ENCODE assay signal across 1 cellular context in the genomic region with DNA sequence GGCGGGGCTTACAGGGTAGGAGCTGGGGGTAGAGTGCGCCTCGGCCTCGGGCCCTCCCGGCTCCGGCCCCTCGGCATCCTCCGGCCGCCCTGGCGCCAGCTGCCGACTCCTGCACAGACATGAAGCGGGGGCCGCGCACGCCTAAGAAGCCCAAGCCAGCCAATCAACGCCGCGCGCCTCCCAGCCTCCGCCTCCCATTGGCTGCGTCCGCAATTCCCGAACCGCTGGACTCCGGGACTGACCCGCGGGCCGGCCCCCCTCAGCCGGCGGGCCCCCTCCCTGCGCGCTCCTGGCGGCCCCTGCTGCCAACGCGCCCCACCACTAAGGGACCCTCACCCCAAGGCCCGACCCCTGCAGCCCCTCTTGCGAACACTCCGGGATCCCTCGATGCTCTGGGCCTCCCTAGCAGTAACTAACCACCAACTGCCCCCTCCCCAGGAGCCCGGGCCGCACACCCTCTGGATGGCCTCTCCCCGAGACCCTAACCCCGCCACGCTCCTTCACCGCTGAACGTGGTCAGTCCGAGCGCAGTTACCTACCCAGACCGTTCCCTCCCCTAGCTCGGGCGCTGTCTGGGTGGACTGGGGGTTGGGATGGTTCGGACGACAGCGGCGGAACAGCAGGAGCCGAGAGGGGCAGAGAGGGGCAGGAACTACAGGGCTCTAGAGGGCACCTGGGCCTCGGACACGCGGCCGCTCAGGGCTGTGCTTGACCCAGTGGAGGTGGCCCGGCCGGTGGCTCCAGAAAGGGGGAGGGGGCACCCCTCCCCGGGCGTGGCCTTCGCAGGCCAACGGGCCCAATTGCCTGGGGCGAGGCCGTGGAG.
TF ChIP-seq lines count a peak whose summit lies in the region.

No MANE protein-coding gene starts in this region.

TF ChIP-seq in K562, 482 proteins besides CTCF, POLR2A, EP300 and RAD21 (continued from another document and continues in another):
- TF ChIP-seq, protein P1, sequence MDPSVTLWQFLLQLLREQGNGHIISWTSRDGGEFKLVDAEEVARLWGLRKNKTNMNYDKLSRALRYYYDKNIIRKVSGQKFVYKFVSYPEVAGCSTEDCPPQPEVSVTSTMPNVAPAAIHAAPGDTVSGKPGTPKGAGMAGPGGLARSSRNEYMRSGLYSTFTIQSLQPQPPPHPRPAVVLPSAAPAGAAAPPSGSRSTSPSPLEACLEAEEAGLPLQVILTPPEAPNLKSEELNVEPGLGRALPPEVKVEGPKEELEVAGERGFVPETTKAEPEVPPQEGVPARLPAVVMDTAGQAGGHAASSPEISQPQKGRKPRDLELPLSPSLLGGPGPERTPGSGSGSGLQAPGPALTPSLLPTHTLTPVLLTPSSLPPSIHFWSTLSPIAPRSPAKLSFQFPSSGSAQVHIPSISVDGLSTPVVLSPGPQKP (CRISPR knock-in tag; IDR thresholded peaks at IDR 0.05): no peak
- TF ChIP-seq ESRRB (CRISPR knock-in tag; IDR thresholded peaks at IDR 0.05; ENCODE audit: borderline replicate concordance): no peak
- TF ChIP-seq SAFB (IDR thresholded peaks at IDR 0.05; ENCODE audit: borderline replicate concordance, low read depth, low read length): 0 out of 2 replicates have a peak, but pooled peaks have one; percentile 16
- no peak for TF ChIP-seq HDAC8 (tag; IDR thresholded peaks at IDR 0.05)
- TF ChIP-seq ZNF212 (CRISPR knock-in tag; IDR thresholded peaks at IDR 0.05): no peak
- no peak for TF ChIP-seq NELFE (IDR thresholded peaks at IDR 0.05; ENCODE audit: insufficient read depth, insufficient read length)
- TF ChIP-seq, protein P2, sequence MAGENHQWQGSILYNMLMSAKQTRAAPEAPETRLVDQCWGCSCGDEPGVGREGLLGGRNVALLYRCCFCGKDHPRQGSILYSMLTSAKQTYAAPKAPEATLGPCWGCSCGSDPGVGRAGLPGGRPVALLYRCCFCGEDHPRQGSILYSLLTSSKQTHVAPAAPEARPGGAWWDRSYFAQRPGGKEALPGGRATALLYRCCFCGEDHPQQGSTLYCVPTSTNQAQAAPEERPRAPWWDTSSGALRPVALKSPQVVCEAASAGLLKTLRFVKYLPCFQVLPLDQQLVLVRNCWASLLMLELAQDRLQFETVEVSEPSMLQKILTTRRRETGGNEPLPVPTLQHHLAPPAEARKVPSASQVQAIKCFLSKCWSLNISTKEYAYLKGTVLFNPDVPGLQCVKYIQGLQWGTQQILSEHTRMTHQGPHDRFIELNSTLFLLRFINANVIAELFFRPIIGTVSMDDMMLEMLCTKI (IDR thresholded peaks at IDR 0.05; ENCODE audit: partially characterized antibody): no peak
- TF ChIP-seq PPARD (CRISPR knock-in tag; IDR thresholded peaks at IDR 0.05): no peak
- peak; percentile 6; the same call in 1 of the 2 replicates for TF ChIP-seq CTBP1 (IDR thresholded peaks at IDR 0.05; ENCODE audit: borderline replicate concordance)
- no peak for TF ChIP-seq ZNF507 (tag; conservative IDR thresholded peaks at IDR 0.05)
- TF ChIP-seq ZFX (CRISPR knock-in tag; IDR thresholded peaks at IDR 0.05): peak; percentile 85
- no peak for TF ChIP-seq STAT5A (IDR thresholded peaks at IDR 0.05; ENCODE audit: borderline replicate concordance, low read length)
- TF ChIP-seq PRPF4 (IDR thresholded peaks at IDR 0.05; ENCODE audit: insufficient read depth, low read depth, low read length, poor library complexity, severe bottlenecking): no peak
- TF ChIP-seq, protein P3, sequence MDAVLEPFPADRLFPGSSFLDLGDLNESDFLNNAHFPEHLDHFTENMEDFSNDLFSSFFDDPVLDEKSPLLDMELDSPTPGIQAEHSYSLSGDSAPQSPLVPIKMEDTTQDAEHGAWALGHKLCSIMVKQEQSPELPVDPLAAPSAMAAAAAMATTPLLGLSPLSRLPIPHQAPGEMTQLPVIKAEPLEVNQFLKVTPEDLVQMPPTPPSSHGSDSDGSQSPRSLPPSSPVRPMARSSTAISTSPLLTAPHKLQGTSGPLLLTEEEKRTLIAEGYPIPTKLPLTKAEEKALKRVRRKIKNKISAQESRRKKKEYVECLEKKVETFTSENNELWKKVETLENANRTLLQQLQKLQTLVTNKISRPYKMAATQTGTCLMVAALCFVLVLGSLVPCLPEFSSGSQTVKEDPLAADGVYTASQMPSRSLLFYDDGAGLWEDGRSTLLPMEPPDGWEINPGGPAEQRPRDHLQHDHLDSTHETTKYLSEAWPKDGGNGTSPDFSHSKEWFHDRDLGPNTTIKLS (IDR thresholded peaks at IDR 0.05; ENCODE audit: borderline replicate concordance, low read depth): no peak; the same call in 1 of the 2 replicates
- peak; percentile 94 for TF ChIP-seq HNRNPL (IDR thresholded peaks at IDR 0.05; ENCODE audit: low read depth, low read length)
- TF ChIP-seq ZNF133 (CRISPR knock-in tag; IDR thresholded peaks at IDR 0.05): no peak
- TF ChIP-seq, protein P4, sequence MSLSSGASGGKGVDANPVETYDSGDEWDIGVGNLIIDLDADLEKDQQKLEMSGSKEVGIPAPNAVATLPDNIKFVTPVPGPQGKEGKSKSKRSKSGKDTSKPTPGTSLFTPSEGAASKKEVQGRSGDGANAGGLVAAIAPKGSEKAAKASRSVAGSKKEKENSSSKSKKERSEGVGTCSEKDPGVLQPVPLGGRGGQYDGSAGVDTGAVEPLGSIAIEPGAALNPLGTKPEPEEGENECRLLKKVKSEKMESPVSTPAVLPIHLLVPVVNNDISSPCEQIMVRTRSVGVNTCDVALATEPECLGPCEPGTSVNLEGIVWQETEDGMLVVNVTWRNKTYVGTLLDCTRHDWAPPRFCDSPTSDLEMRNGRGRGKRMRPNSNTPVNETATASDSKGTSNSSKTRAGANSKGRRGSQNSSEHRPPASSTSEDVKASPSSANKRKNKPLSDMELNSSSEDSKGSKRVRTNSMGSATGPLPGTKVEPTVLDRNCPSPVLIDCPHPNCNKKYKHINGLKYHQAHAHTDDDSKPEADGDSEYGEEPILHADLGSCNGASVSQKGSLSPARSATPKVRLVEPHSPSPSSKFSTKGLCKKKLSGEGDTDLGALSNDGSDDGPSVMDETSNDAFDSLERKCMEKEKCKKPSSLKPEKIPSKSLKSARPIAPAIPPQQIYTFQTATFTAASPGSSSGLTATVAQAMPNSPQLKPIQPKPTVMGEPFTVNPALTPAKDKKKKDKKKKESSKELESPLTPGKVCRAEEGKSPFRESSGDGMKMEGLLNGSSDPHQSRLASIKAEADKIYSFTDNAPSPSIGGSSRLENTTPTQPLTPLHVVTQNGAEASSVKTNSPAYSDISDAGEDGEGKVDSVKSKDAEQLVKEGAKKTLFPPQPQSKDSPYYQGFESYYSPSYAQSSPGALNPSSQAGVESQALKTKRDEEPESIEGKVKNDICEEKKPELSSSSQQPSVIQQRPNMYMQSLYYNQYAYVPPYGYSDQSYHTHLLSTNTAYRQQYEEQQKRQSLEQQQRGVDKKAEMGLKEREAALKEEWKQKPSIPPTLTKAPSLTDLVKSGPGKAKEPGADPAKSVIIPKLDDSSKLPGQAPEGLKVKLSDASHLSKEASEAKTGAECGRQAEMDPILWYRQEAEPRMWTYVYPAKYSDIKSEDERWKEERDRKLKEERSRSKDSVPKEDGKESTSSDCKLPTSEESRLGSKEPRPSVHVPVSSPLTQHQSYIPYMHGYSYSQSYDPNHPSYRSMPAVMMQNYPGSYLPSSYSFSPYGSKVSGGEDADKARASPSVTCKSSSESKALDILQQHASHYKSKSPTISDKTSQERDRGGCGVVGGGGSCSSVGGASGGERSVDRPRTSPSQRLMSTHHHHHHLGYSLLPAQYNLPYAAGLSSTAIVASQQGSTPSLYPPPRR (CRISPR knock-in tag; IDR thresholded peaks at IDR 0.05; ENCODE audit: borderline replicate concordance): no peak
- TF ChIP-seq, protein P5, sequence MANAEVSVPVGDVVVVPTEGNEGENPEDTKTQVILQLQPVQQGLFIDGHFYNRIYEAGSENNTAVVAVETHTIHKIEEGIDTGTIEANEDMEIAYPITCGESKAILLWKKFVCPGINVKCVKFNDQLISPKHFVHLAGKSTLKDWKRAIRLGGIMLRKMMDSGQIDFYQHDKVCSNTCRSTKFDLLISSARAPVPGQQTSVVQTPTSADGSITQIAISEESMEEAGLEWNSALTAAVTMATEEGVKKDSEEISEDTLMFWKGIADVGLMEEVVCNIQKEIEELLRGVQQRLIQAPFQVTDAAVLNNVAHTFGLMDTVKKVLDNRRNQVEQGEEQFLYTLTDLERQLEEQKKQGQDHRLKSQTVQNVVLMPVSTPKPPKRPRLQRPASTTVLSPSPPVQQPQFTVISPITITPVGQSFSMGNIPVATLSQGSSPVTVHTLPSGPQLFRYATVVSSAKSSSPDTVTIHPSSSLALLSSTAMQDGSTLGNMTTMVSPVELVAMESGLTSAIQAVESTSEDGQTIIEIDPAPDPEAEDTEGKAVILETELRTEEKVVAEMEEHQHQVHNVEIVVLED (CRISPR knock-in tag; IDR thresholded peaks at IDR 0.05): no peak
- TF ChIP-seq, protein P6, sequence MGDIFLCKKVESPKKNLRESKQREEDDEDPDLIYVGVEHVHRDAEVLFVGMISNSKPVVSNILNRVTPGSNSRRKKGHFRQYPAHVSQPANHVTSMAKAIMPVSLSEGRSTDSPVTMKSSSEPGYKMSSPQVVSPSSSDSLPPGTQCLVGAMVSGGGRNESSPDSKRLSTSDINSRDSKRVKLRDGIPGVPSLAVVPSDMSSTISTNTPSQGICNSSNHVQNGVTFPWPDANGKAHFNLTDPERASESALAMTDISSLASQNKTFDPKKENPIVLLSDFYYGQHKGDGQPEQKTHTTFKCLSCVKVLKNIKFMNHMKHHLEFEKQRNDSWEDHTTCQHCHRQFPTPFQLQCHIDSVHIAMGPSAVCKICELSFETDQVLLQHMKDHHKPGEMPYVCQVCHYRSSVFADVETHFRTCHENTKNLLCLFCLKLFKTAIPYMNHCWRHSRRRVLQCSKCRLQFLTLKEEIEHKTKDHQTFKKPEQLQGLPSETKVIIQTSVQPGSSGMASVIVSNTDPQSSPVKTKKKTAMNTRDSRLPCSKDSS (IDR thresholded peaks at IDR 0.05; ENCODE audit: low read depth, partially characterized antibody): no peak
- TF ChIP-seq ASH1L (IDR thresholded peaks at IDR 0.05; ENCODE audit: borderline replicate concordance, low read depth, partially characterized antibody): peak; percentile 44
- TF ChIP-seq, protein P7, sequence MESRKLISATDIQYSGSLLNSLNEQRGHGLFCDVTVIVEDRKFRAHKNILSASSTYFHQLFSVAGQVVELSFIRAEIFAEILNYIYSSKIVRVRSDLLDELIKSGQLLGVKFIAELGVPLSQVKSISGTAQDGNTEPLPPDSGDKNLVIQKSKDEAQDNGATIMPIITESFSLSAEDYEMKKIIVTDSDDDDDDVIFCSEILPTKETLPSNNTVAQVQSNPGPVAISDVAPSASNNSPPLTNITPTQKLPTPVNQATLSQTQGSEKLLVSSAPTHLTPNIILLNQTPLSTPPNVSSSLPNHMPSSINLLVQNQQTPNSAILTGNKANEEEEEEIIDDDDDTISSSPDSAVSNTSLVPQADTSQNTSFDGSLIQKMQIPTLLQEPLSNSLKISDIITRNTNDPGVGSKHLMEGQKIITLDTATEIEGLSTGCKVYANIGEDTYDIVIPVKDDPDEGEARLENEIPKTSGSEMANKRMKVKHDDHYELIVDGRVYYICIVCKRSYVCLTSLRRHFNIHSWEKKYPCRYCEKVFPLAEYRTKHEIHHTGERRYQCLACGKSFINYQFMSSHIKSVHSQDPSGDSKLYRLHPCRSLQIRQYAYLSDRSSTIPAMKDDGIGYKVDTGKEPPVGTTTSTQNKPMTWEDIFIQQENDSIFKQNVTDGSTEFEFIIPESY (CRISPR knock-in tag; IDR thresholded peaks at IDR 0.05): no peak
- TF ChIP-seq ZBTB1 (CRISPR knock-in tag; IDR thresholded peaks at IDR 0.05; ENCODE audit: borderline replicate concordance, low read depth): no peak
- no peak for TF ChIP-seq POLR3G (IDR thresholded peaks at IDR 0.05; ENCODE audit: extremely low read depth, insufficient read length, insufficient replicate concordance)
- no peak for TF ChIP-seq BRCA1 (IDR thresholded peaks at IDR 0.05)
- no peak for TF ChIP-seq BRCA1 (CRISPR knock-in tag; IDR thresholded peaks at IDR 0.05)
- no peak for TF ChIP-seq CEBPB (tag; IDR thresholded peaks at IDR 0.05)
- peak; percentile 77 for TF ChIP-seq POLR2AphosphoS5 (IDR thresholded peaks at IDR 0.05; ENCODE audit: control insufficient read depth, insufficient read depth, low read depth, low read length)
- TF ChIP-seq ZNF589 (CRISPR knock-in tag; IDR thresholded peaks at IDR 0.05; ENCODE audit: low read depth): peak; percentile 60; the same call in 1 of the 2 replicates
- TF ChIP-seq ZNF584 (CRISPR knock-in tag; IDR thresholded peaks at IDR 0.05; ENCODE audit: low read depth): no peak
- TF ChIP-seq, protein P8, sequence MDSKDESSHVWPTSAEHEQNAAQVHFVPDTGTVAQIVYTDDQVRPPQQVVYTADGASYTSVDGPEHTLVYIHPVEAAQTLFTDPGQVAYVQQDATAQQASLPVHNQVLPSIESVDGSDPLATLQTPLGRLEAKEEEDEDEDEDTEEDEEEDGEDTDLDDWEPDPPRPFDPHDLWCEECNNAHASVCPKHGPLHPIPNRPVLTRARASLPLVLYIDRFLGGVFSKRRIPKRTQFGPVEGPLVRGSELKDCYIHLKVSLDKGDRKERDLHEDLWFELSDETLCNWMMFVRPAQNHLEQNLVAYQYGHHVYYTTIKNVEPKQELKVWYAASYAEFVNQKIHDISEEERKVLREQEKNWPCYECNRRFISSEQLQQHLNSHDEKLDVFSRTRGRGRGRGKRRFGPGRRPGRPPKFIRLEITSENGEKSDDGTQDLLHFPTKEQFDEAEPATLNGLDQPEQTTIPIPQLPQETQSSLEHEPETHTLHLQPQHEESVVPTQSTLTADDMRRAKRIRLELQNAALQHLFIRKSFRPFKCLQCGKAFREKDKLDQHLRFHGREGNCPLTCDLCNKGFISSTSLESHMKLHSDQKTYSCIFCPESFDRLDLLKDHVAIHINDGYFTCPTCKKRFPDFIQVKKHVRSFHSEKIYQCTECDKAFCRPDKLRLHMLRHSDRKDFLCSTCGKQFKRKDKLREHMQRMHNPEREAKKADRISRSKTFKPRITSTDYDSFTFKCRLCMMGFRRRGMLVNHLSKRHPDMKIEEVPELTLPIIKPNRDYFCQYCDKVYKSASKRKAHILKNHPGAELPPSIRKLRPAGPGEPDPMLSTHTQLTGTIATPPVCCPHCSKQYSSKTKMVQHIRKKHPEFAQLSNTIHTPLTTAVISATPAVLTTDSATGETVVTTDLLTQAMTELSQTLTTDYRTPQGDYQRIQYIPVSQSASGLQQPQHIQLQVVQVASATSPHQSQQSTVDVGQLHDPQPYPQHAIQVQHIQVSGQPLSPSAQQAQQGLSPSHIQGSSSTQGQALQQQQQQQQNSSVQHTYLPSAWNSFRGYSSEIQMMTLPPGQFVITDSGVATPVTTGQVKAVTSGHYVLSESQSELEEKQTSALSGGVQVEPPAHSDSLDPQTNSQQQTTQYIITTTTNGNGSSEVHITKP (IDR thresholded peaks at IDR 0.05; ENCODE audit: partially characterized antibody): peak; percentile 3
- TF ChIP-seq NCOR1 (IDR thresholded peaks at IDR 0.05): peak; percentile 25; the same call in 1 of the 2 replicates
- TF ChIP-seq FOSL1 (tag; conservative IDR thresholded peaks at IDR 0.05): no peak
- TF ChIP-seq, protein P9, sequence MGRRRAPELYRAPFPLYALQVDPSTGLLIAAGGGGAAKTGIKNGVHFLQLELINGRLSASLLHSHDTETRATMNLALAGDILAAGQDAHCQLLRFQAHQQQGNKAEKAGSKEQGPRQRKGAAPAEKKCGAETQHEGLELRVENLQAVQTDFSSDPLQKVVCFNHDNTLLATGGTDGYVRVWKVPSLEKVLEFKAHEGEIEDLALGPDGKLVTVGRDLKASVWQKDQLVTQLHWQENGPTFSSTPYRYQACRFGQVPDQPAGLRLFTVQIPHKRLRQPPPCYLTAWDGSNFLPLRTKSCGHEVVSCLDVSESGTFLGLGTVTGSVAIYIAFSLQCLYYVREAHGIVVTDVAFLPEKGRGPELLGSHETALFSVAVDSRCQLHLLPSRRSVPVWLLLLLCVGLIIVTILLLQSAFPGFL (CRISPR knock-in tag; IDR thresholded peaks at IDR 0.05): no peak
- no peak for TF ChIP-seq ZNF165 (CRISPR knock-in tag; IDR thresholded peaks at IDR 0.05; ENCODE audit: borderline replicate concordance)
- TF ChIP-seq U2AF1 (optimal IDR thresholded peaks at IDR 0.05; ENCODE audit: low read depth, low read length): peak; percentile 39
- TF ChIP-seq ZFP30 (CRISPR knock-in tag; IDR thresholded peaks at IDR 0.05; ENCODE audit: borderline replicate concordance): no peak
- no peak for TF ChIP-seq ZNF124 (CRISPR knock-in tag; IDR thresholded peaks at IDR 0.05)
- no peak for TF ChIP-seq CSDE1 (IDR thresholded peaks at IDR 0.05)
